8 cellular contexts compared by ENCODE assay signal in the genomic region with DNA sequence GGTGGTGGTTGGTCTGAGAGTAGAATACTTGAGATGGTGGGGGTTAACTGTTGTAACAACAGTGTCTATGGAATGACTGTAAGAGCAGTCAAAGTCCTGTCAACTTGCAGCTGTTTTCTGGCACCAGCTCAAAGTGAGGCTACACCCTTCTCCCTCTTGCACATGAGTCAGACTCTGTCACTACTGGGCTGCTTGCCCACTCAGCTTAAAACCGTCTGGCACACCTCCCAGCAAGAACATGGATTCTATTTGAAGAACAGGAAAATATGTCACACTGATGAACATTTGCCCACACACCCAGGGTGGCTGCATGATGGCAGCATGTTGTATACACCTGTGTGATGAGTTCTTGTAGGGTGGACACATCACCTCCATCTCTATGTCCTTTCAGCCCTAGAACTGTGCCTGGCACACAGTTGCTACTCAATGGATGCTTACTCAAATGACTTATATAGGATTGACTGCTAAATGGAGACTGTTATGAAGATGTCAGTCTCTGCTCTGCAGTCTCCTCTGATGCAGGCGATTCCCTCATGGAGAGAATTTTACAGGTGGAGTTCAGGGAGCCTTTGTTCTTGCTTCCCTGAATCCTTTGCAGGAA. TPM values are rescaled to one million over a fixed set of nuclear protein-coding genes. Genes with fewer than 3 reads are reported as not detected.
DNase-seq lines count a peak whose midpoint lies in the region; ATAC-seq and TF ChIP-seq lines count a peak whose summit lies in the region.

No MANE protein-coding gene starts in this region.

- H3K4me1 Mint-ChIP-seq in activated naive CD8-positive, alpha-beta T cell treated with anti-CD3 and anti-CD28 coated beads, Interleukin-2, amount 50 U/mL, for 24 hours, result peaks cover 19% of the 10 kb centered on the region
- H3K4me1 Mint-ChIP-seq in stimulated activated naive CD8-positive, alpha-beta T cell treated with anti-CD3 and anti-CD28 coated beads, Interleukin-15, amount 100 ng/mL, for 72 hours, result peaks cover 14% of the 10 kb centered on the region
- H3K4me1 Mint-ChIP-seq in type B pancreatic cell (ENCODE audit: unreplicated experiment), result no peaks in the 10 kb centered on the region

- peak; percentile 33 for ATAC-seq in activated naive CD8-positive, alpha-beta T cell treated with anti-CD3 and anti-CD28 coated beads, Interleukin-2, amount 50 U/mL, for 24 hours
- peak; percentile 44 for ATAC-seq in stimulated activated naive CD8-positive, alpha-beta T cell treated with anti-CD3 and anti-CD28 coated beads, Interleukin-15, amount 100 ng/mL, for 72 hours
- ATAC-seq in HG02852 (IDR thresholded peaks at IDR 0.05; ENCODE audit: unreplicated experiment), result no peak

- no peaks in the 10 kb centered on the region for H4K20me1 ChIP-seq in BLaER1

- no peak overlapping the region for H3K27ac Mint-ChIP-seq in activated naive CD8-positive, alpha-beta T cell treated with anti-CD3 and anti-CD28 coated beads, Interleukin-2, amount 50 U/mL, for 24 hours
- H3K27ac Mint-ChIP-seq in stimulated activated naive CD8-positive, alpha-beta T cell treated with anti-CD3 and anti-CD28 coated beads, Interleukin-15, amount 100 ng/mL, for 72 hours, result no peak overlapping the region
- H3K27ac Mint-ChIP-seq in type B pancreatic cell, result no peak overlapping the region

- TF ChIP-seq CTCF in right atrium auricular region (IDR thresholded peaks at IDR 0.05), result no peak
- TF ChIP-seq CTCF in type B pancreatic cell (conservative IDR thresholded peaks at IDR 0.05), result no peak

- H3K36me3 Mint-ChIP-seq in activated naive CD8-positive, alpha-beta T cell treated with anti-CD3 and anti-CD28 coated beads, Interleukin-2, amount 50 U/mL, for 24 hours (ENCODE audit: low read depth), result peaks cover 5% of the 10 kb centered on the region
- no peaks in the 10 kb centered on the region for H3K36me3 Mint-ChIP-seq in type B pancreatic cell

- H3K4me3 Mint-ChIP-seq in activated naive CD8-positive, alpha-beta T cell treated with anti-CD3 and anti-CD28 coated beads, Interleukin-2, amount 50 U/mL, for 24 hours, result no peak overlapping the region
- H3K4me3 Mint-ChIP-seq in stimulated activated naive CD8-positive, alpha-beta T cell treated with anti-CD3 and anti-CD28 coated beads, Interleukin-15, amount 100 ng/mL, for 72 hours, result no peak overlapping the region
- no peak overlapping the region for H3K4me3 Mint-ChIP-seq in type B pancreatic cell

- H3K9me3 ChIP-seq in BLaER1, result no peaks in the 10 kb centered on the region
- no peaks in the 10 kb centered on the region for H3K9me3 ChIP-seq in right atrium auricular region
- no peaks in the 10 kb centered on the region for H3K9me3 ChIP-seq in effector memory CD4-positive, alpha-beta T cell (ENCODE audit: control insufficient read depth, low read length)

- H3K27ac ChIP-seq in BLaER1 (no peak overlapping the region), right atrium auricular region (peak overlapping the region; percentile 35 to 59)
- no peak overlapping the region for H3K27ac ChIP-seq in effector memory CD4-positive, alpha-beta T cell (ENCODE audit: insufficient read depth, low read length, poor library complexity, severe bottlenecking)

- H3K4me2 ChIP-seq in BLaER1, result peak overlapping the region; percentile 19; the same call in 1 of the 2 replicates

- H3K9me3 Mint-ChIP-seq in activated naive CD8-positive, alpha-beta T cell treated with anti-CD3 and anti-CD28 coated beads, Interleukin-2, amount 50 U/mL, for 24 hours, result peaks cover 16% of the 10 kb centered on the region
- peaks cover 18% of the 10 kb centered on the region in 2 donors for H3K9me3 Mint-ChIP-seq in stimulated activated naive CD8-positive, alpha-beta T cell treated with anti-CD3 and anti-CD28 coated beads, Interleukin-15, amount 100 ng/mL, for 72 hours
- no peaks in the 10 kb centered on the region for H3K9me3 Mint-ChIP-seq in type B pancreatic cell

- H3K4me1 ChIP-seq in BLaER1, result peaks cover 26% of the 10 kb centered on the region
- H3K4me1 ChIP-seq in right atrium auricular region, result peaks cover 0 to 18% of the 10 kb centered on the region in 2 donors
- peaks cover 11% of the 10 kb centered on the region for H3K4me1 ChIP-seq in effector memory CD4-positive, alpha-beta T cell (ENCODE audit: control insufficient read depth, insufficient read depth, low read length, poor library complexity, severe bottlenecking)

- no peak overlapping the region for H3K9ac ChIP-seq in BLaER1

- H3K27me3 ChIP-seq in BLaER1 (no peaks in the 10 kb centered on the region), right atrium auricular region (no peaks in the 10 kb centered on the region)
- no peaks in the 10 kb centered on the region for H3K27me3 ChIP-seq in effector memory CD4-positive, alpha-beta T cell (replicated peaks; ENCODE audit: control insufficient read depth, insufficient read depth, low read length, poor library complexity, severe bottlenecking)

- DNase-seq in HuH-7.5 (ENCODE audit: low spot score) (peak; percentile 62), right atrium auricular region (ENCODE audit: low spot score) (peak; percentile 94), type B pancreatic cell (ENCODE audit: extremely low spot score, unreplicated experiment) (no peak)
- peak; percentile 10 for DNase-seq in activated naive CD8-positive, alpha-beta T cell treated with anti-CD3 and anti-CD28 coated beads, Interleukin-2, amount 50 U/mL, for 24 hours
- DNase-seq in stimulated activated naive CD8-positive, alpha-beta T cell treated with anti-CD3 and anti-CD28 coated beads, Interleukin-15, amount 100 ng/mL, for 72 hours, result no peak
- DNase-seq in effector memory CD4-positive, alpha-beta T cell, result no peak

- H3K36me3 ChIP-seq in BLaER1 (no peaks in the 10 kb centered on the region), right atrium auricular region (no peaks in the 10 kb centered on the region)
- H3K36me3 ChIP-seq in effector memory CD4-positive, alpha-beta T cell (ENCODE audit: control insufficient read depth, insufficient read depth, low read length), result no peaks in the 10 kb centered on the region

- H3K4me3 ChIP-seq in BLaER1 (no peak overlapping the region), right atrium auricular region (no peak overlapping the region)
- H3K4me3 ChIP-seq in effector memory CD4-positive, alpha-beta T cell (ENCODE audit: insufficient read depth, low read depth, low read length, poor library complexity, severe bottlenecking), result no peak overlapping the region

- peaks cover 37% of the 10 kb centered on the region for H3K27me3 Mint-ChIP-seq in activated naive CD8-positive, alpha-beta T cell treated with anti-CD3 and anti-CD28 coated beads, Interleukin-2, amount 50 U/mL, for 24 hours
- H3K27me3 Mint-ChIP-seq in stimulated activated naive CD8-positive, alpha-beta T cell treated with anti-CD3 and anti-CD28 coated beads, Interleukin-15, amount 100 ng/mL, for 72 hours, result peaks cover 28% of the 10 kb centered on the region
- peaks cover 7% of the 10 kb centered on the region for H3K27me3 Mint-ChIP-seq in type B pancreatic cell

RNA-seq across cellular contexts. Expression of gene SERPINA6, which starts 19.3 kb away (rescaled TPM):
- not detected for total RNA-seq in right atrium auricular region
- 0.77 and 1.2 TPM in 2 replicates for total RNA-seq in type B pancreatic cell (ENCODE audit: low replicate concordance)

RNA-seq across cellular contexts. Expression of gene SERPINA2, which starts 24.1 kb away (rescaled TPM):
- total RNA-seq in right atrium auricular region, result not detected
- total RNA-seq in type B pancreatic cell (ENCODE audit: low replicate concordance), result not detected in 2 replicates

RNA-seq across cellular contexts. Expression of gene SERPINA1, which starts 46.0 kb away (rescaled TPM):
- total RNA-seq in right atrium auricular region, result 1 to 10 TPM; 2.4 to 8.8 TPM
- 313 and 712 TPM in 2 replicates for total RNA-seq in type B pancreatic cell (ENCODE audit: low replicate concordance)

RNA-seq across cellular contexts. Expression of gene SERPINA10, which starts 49.4 kb away (rescaled TPM):
- total RNA-seq in right atrium auricular region, result not detected
- total RNA-seq in type B pancreatic cell (ENCODE audit: low replicate concordance), result 1.5 and 2.8 TPM in 2 replicates

Comparison
In these comparisons a context has a peak if more than half of its experiments do, and no peak if none do; other contexts are left out.
1. H3K27ac ChIP-seq: peak in right atrium auricular region (2 of 2); none in BLaER1 (single experiment) and effector memory CD4-positive, alpha-beta T cell (single experiment).
2. DNase-seq: peak in HuH-7.5 (single experiment), activated naive CD8-positive, alpha-beta T cell treated with anti-CD3 and anti-CD28 coated beads, Interleukin-2, amount 50 U/mL, for 24 hours (single experiment) and right atrium auricular region (single experiment); none in stimulated activated naive CD8-positive, alpha-beta T cell treated with anti-CD3 and anti-CD28 coated beads, Interleukin-15, amount 100 ng/mL, for 72 hours (0 of 2), effector memory CD4-positive, alpha-beta T cell (0 of 3) and type B pancreatic cell (single experiment).
3. RNA of gene SERPINA1, which starts 46.0 kb away (total RNA-seq): 313 to 712 TPM in type B pancreatic cell; 2.4 to 8.8 TPM in right atrium auricular region; every median in the first group is over 10 times any median in the second.